1 cellular context compared by ENCODE assay signal in genomic region chr4:58149404-58150085, GRCh38.
TF ChIP-seq lines count a peak whose summit lies in the region.

No MANE protein-coding gene starts in this region.

TF ChIP-seq in H1, 55 proteins besides CTCF, POLR2A, EP300 and RAD21:
- TF ChIP-seq SIX5 (IDR thresholded peaks at IDR 0.05; ENCODE audit: low read depth, low read length) (no peak), TAF7 (optimal IDR thresholded peaks at IDR 0.05; ENCODE audit: borderline replicate concordance, low read depth, low read length) (no peak), POU5F1 (IDR thresholded peaks at IDR 0.05; ENCODE audit: low read depth, low read length) (no peak), ATF3 (IDR thresholded peaks at IDR 0.05; ENCODE audit: insufficient read depth, low read depth, low read length) (no peak), KDM5A (IDR thresholded peaks at IDR 0.05; ENCODE audit: low read length) (no peak), JUN (IDR thresholded peaks at IDR 0.05; ENCODE audit: low read depth, low read length) (no peak), SAP30 (IDR thresholded peaks at IDR 0.05; ENCODE audit: insufficient read depth, insufficient replicate concordance, low read length) (no peak), CHD1 (IDR thresholded peaks at IDR 0.05; ENCODE audit: low read depth, low read length) (no peak), ASH2L (IDR thresholded peaks at IDR 0.05; ENCODE audit: low read length) (no peak)
